14 cellular contexts compared by ENCODE assay signal in genomic region chr9:2765250-2765880, GRCh38. TPM values are rescaled to one million over a fixed set of nuclear protein-coding genes. Genes with fewer than 3 reads are reported as not detected.
DNase-seq lines count a peak whose midpoint lies in the region; ATAC-seq and TF ChIP-seq lines count a peak whose summit lies in the region.
"Had no signal": no experiment of that assay in that cellular context is flagged by ENCODE, and none has a peak within 500 bp of the region (broad histone marks: within the 10 kb centered on the region; RNA-seq: fewer than 3 reads in every experiment).

No MANE protein-coding gene starts in this region.

- no peak overlapping the region for H3K4me3 ChIP-seq in SJCRH30
- H3K4me3 ChIP-seq: body of pancreas, skin epidermis had no signal

- H3K36me3 Mint-ChIP-seq in T-helper 1 cell treated with Interleukin-12 subunit alpha and Interleukin-12 subunit beta and Interleukin-4 antibody, amounts not matched to agents 30 μg/mL and 1 μg/mL, for 36 hours (ENCODE audit: low read depth) = peaks cover 11% of the 10 kb centered on the region
- H3K36me3 Mint-ChIP-seq in activated naive CD8-positive, alpha-beta T cell treated with anti-CD3 and anti-CD28 coated beads, Interleukin-2, amount 50 U/mL, for 24 hours (ENCODE audit: low read depth) = peaks cover 75% of the 10 kb centered on the region
- peaks cover 52% of the 10 kb centered on the region for H3K36me3 Mint-ChIP-seq in nephron progenitor cell (ENCODE audit: low read depth)

- H3K9me3 Mint-ChIP-seq in T-helper 1 cell treated with Interleukin-12 subunit alpha and Interleukin-12 subunit beta and Interleukin-4 antibody, amounts not matched to agents 30 μg/mL and 1 μg/mL, for 36 hours = no peaks in the 10 kb centered on the region
- H3K9me3 Mint-ChIP-seq in activated naive CD8-positive, alpha-beta T cell treated with anti-CD3 and anti-CD28 coated beads, Interleukin-2, amount 50 U/mL, for 24 hours = no peaks in the 10 kb centered on the region
- no peaks in the 10 kb centered on the region for H3K9me3 Mint-ChIP-seq in nephron progenitor cell

- no peak overlapping the region for H3K27ac ChIP-seq in SJCRH30
- H3K27ac ChIP-seq: body of pancreas had no signal

- H3K4me3 Mint-ChIP-seq in T-helper 1 cell treated with Interleukin-12 subunit alpha and Interleukin-12 subunit beta and Interleukin-4 antibody, amounts not matched to agents 30 μg/mL and 1 μg/mL, for 36 hours = peak overlapping the region; percentile 16
- H3K4me3 Mint-ChIP-seq in activated naive CD8-positive, alpha-beta T cell treated with anti-CD3 and anti-CD28 coated beads, Interleukin-2, amount 50 U/mL, for 24 hours = peak overlapping the region; percentile 5
- H3K4me3 Mint-ChIP-seq in nephron progenitor cell = no peak overlapping the region

- H3K27me3 Mint-ChIP-seq in T-helper 1 cell treated with Interleukin-12 subunit alpha and Interleukin-12 subunit beta and Interleukin-4 antibody, amounts not matched to agents 30 μg/mL and 1 μg/mL, for 36 hours (ENCODE audit: low read depth) = no peaks in the 10 kb centered on the region
- H3K27me3 Mint-ChIP-seq in activated naive CD8-positive, alpha-beta T cell treated with anti-CD3 and anti-CD28 coated beads, Interleukin-2, amount 50 U/mL, for 24 hours = no peaks in the 10 kb centered on the region
- no peaks in the 10 kb centered on the region for H3K27me3 Mint-ChIP-seq in nephron progenitor cell (ENCODE audit: low read depth, poor library complexity)

- no peaks in the 10 kb centered on the region for H3K4me1 ChIP-seq in SJCRH30

- ATAC-seq in activated naive CD8-positive, alpha-beta T cell treated with anti-CD3 and anti-CD28 coated beads, Interleukin-2, amount 50 U/mL, for 24 hours = peak; percentile 73
- no peak for ATAC-seq in HG03039 (IDR thresholded peaks at IDR 0.05; ENCODE audit: unreplicated experiment)
- ATAC-seq: body of pancreas, Right ventricle myocardium inferior had no signal

- H3K9me3 ChIP-seq in SJCRH30 (replicated peaks) = no peaks in the 10 kb centered on the region
- H3K9me3 ChIP-seq: body of pancreas had no signal

- peak overlapping the region; percentile 95 for H3K27ac Mint-ChIP-seq in T-helper 1 cell treated with Interleukin-12 subunit alpha and Interleukin-12 subunit beta and Interleukin-4 antibody, amounts not matched to agents 30 μg/mL and 1 μg/mL, for 36 hours
- H3K27ac Mint-ChIP-seq in activated naive CD8-positive, alpha-beta T cell treated with anti-CD3 and anti-CD28 coated beads, Interleukin-2, amount 50 U/mL, for 24 hours = peak overlapping the region; percentile 87
- H3K27ac Mint-ChIP-seq in nephron progenitor cell = peak overlapping the region; percentile 87

- peaks cover 7% of the 10 kb centered on the region; the same call in 1 of the 2 replicates for H3K36me3 ChIP-seq in SJCRH30

- TF ChIP-seq CTCF in nephron progenitor cell (IDR thresholded peaks at IDR 0.05) = no peak

- H3K4me1 Mint-ChIP-seq in T-helper 1 cell treated with Interleukin-12 subunit alpha and Interleukin-12 subunit beta and Interleukin-4 antibody, amounts not matched to agents 30 μg/mL and 1 μg/mL, for 36 hours (ENCODE audit: low read depth) = peaks cover 31% of the 10 kb centered on the region
- H3K4me1 Mint-ChIP-seq in activated naive CD8-positive, alpha-beta T cell treated with anti-CD3 and anti-CD28 coated beads, Interleukin-2, amount 50 U/mL, for 24 hours = peaks cover 33% of the 10 kb centered on the region
- H3K4me1 Mint-ChIP-seq in nephron progenitor cell = peaks cover 6% of the 10 kb centered on the region

- H3K27me3 ChIP-seq in SJCRH30 = no peaks in the 10 kb centered on the region
- H3K27me3 ChIP-seq: body of pancreas had no signal

- DNase-seq in T-helper 1 cell (no peak), Kasumi-1 (lab: John Stamatoyannopoulos, UW) (peak; percentile 9 to 38), nephron progenitor cell (no peak), NCI-H1417 treated with DMSO at 0.1 percent for 48 hours (lab: John Stamatoyannopoulos, UW) (no peak), SJCRH30 (no peak)
- no peak for DNase-seq in activated naive CD8-positive, alpha-beta T cell treated with anti-CD3 and anti-CD28 coated beads, Interleukin-2, amount 50 U/mL, for 24 hours
- DNase-seq: body of pancreas, KG1, NCI-H345 had no signal

RNA-seq across cellular contexts. Expression of gene KCNV2, which starts 48.1 kb away (rescaled TPM):
- total RNA-seq in SJCRH30 (2014; rRNA removed; shearing (Covaris generic)) = not detected in 2 replicates
- total RNA-seq: A673, body of pancreas, Right ventricle myocardium inferior had no signal

Comparison
In these comparisons a context has a peak if more than half of its experiments do, and no peak if none do; other contexts are left out.
1. DNase-seq: peak in Kasumi-1 (2 of 2); none in T-helper 1 cell (0 of 5), activated naive CD8-positive, alpha-beta T cell treated with anti-CD3 and anti-CD28 coated beads, Interleukin-2, amount 50 U/mL, for 24 hours (single experiment), nephron progenitor cell (single experiment), NCI-H1417 treated with DMSO at 0.1 percent for 48 hours (single experiment) and SJCRH30 (0 of 2).
2. Peak in every context shown above with its lines, with median percentiles within 50 percentile points of each other: H3K27ac Mint-ChIP-seq.